8 cellular contexts compared by ENCODE assay signal in genomic region chr17:980406-981291, GRCh38. TPM values are rescaled to one million over a fixed set of nuclear protein-coding genes. Genes with fewer than 3 reads are reported as not detected.
DNase-seq lines count a peak whose midpoint lies in the region; ATAC-seq, FAIRE-seq and TF ChIP-seq lines count a peak whose summit lies in the region.

No MANE protein-coding gene starts in this region.

- no peak overlapping the region for H2BK120ac ChIP-seq in trophoblast cell (ENCODE audit: insufficient read depth, low read length, poor library complexity)

- TF ChIP-seq POLR2A in heart left ventricle (IDR thresholded peaks at IDR 0.05) (no peak), transverse colon (IDR thresholded peaks at IDR 0.05) (no peak)

- ATAC-seq in heart left ventricle: peak; percentile 56 to 83 (median 70)

- peak overlapping the region; percentile 51 for H2AK5ac ChIP-seq in trophoblast cell (ENCODE audit: low read length)

- peaks cover 18% of the 10 kb centered on the region for H3K79me2 ChIP-seq in trophoblast cell (ENCODE audit: control insufficient read depth, insufficient read depth, low read length, poor library complexity)

- intact Hi-C loops in heart left ventricle (cut with DNase I): loop anchor here in 9 of 10 donors (1.0 to 10.0 kb wide), 8 partner anchors 100 to 568 kb away; partner anchors contain the start of gene VPS53 (in 2 of the 9)
- intact Hi-C loops in transverse colon (cut with DNase I; ENCODE audit: low total_unique reads): loop anchor here (1.0 kb wide), 1 partner anchor 185 kb away; no protein-coding TSS in a partner anchor

- TF ChIP-seq EP300 in transverse colon (IDR thresholded peaks at IDR 0.05; ENCODE audit: low read depth): no peak

- no peak overlapping the region for H2BK5ac ChIP-seq in trophoblast cell (ENCODE audit: low read depth, low read length, poor library complexity)

- in situ Hi-C loops in transverse colon (cut with MboI; ENCODE audit: low pct_ligation_motif_present in 1 of 4, low pct_unique_long_range_greater_than_20kb in 1 of 4, low sequenced_read_pairs in 3 of 4): loop anchor here (10.0 kb wide), 2 partner anchors 186 to 196 kb away; partner anchors contain the start of genes GLOD4 (in 2 of the 4) and MRM3 (in 2 of the 4)

- H4K8ac ChIP-seq in trophoblast cell (ENCODE audit: low read depth, low read length): peak overlapping the region; percentile 59

- H3K9ac ChIP-seq in trophoblast cell (ENCODE audit: low read length): no peak overlapping the region

- peak overlapping the region; percentile 46 for H3K14ac ChIP-seq in trophoblast cell (ENCODE audit: low read length)

- H3K36me3 ChIP-seq in heart left ventricle (no peaks in the 10 kb centered on the region), trophoblast cell (ENCODE audit: control insufficient read depth in 1 of 2, insufficient read depth in 2 of 2, low read length in 2 of 2) (no peaks in the 10 kb centered on the region), transverse colon (no peaks in the 10 kb centered on the region)

- peak overlapping the region in 11 of 12 donors; percentile 45 to 91 (median 77) for H3K4me3 ChIP-seq in heart left ventricle
- H3K4me3 ChIP-seq in trophoblast cell (ENCODE audit: low read depth, low read length): no peak overlapping the region
- peak overlapping the region in 3 of 4 donors; percentile 56 to 84 (median 61) for H3K4me3 ChIP-seq in transverse colon

- H4K91ac ChIP-seq in trophoblast cell (ENCODE audit: low read depth, low read length): peak overlapping the region; percentile 15

- FAIRE-seq in GM19239 (lab: Jason Lieb, UNC): peak; percentile 95

- H4K12ac ChIP-seq in trophoblast cell (ENCODE audit: low read depth, low read length): peak overlapping the region; percentile 58

- H3K4me1 ChIP-seq in heart left ventricle (peaks cover 0 to 41% (median 21%) of the 10 kb centered on the region in 12 donors), trophoblast cell (ENCODE audit: control insufficient read depth in 1 of 2, insufficient read depth in 2 of 2, low read length in 2 of 2) (peaks cover 6 to 7% of the 10 kb centered on the region in 2 experiments), transverse colon (peaks cover 0 to 29% (median 18%) of the 10 kb centered on the region in 4 donors)

- H3K4me2 ChIP-seq in trophoblast cell (ENCODE audit: low read length): peak overlapping the region; percentile 79

- no peak overlapping the region for H3K23ac ChIP-seq in trophoblast cell (ENCODE audit: low read length)

- H3K4ac ChIP-seq in trophoblast cell (ENCODE audit: low read depth, low read length): peak overlapping the region; percentile 10

- H2BK12ac ChIP-seq in trophoblast cell (ENCODE audit: low read length): no peak overlapping the region

- H3K27me3 ChIP-seq in heart left ventricle (peaks cover 0 to 21% (median 0%) of the 10 kb centered on the region in 9 donors), trophoblast cell (ENCODE audit: insufficient read depth, low read length) (no peaks in the 10 kb centered on the region), transverse colon (peaks cover 32% of the 10 kb centered on the region)

- H3K18ac ChIP-seq in trophoblast cell (ENCODE audit: low read length): peak overlapping the region; percentile 11

- peak overlapping the region; percentile 79 for H2AFZ ChIP-seq in trophoblast cell (ENCODE audit: insufficient read depth, low read length, poor library complexity)

- 29 to 36% (median 31%) methylated on average over 43 of the region's 43 CpGs for WGBS in heart left ventricle, 4 donors
- WGBS in trophoblast cell (ENCODE audit: extremely low coverage, insufficient coverage, insufficient read length): no CpG with 5 or more reads among the region's 43 CpGs
- WGBS in transverse colon (ENCODE audit: low coverage in 1 of 2), 2 donors: 0 to 27% methylated on average over 12 to 42 of the region's 43 CpGs

- H3K27ac ChIP-seq in 22Rv1 (no peak overlapping the region), heart left ventricle (peak overlapping the region; percentile 57 to 95 (median 82)), trophoblast cell (ENCODE audit: low read depth, low read length) (peak overlapping the region; percentile 42), transverse colon (peak overlapping the region; percentile 79 to 91 (median 86))

- peaks cover 16% of the 10 kb centered on the region for H3K79me1 ChIP-seq in trophoblast cell (ENCODE audit: low read length)

- H3K9me3 ChIP-seq in heart left ventricle (no peaks in the 10 kb centered on the region), trophoblast cell (ENCODE audit: insufficient read depth, low read depth, low read length) (no peaks in the 10 kb centered on the region), transverse colon (no peaks in the 10 kb centered on the region)

- DNase-seq in GM19239 (ENCODE audit: insufficient read length, low spot score) (peak; percentile 74), NCI-H1092 treated with DMSO at 0.1 percent for 48 hours (lab: John Stamatoyannopoulos, UW) (peak; percentile 71), SW 1271 (lab: John Stamatoyannopoulos, UW) (peak; percentile 59 to 83), heart left ventricle (peak; percentile 71 to 83 (median 79)), trophoblast cell (peak; percentile 82 to 96), transverse colon (peak; percentile 81)
- peak; percentile 60 for DNase-seq in activated naive CD8-positive, alpha-beta T cell treated with anti-CD3 and anti-CD28 coated beads, Interleukin-2, amount 50 U/mL, for 16 hours (ENCODE audit: low read depth, low spot score)

- TF ChIP-seq CTCF in 22Rv1 (IDR thresholded peaks at IDR 0.05) (peak; percentile 79), heart left ventricle (IDR thresholded peaks at IDR 0.05) (peak; percentile 59 to 86 (median 76)), transverse colon (IDR thresholded peaks at IDR 0.05) (peak; percentile 64 to 90 (median 69))

RNA-seq across cellular contexts. Expression of gene NXN, which starts 1.1 kb away (rescaled TPM):
- 10 to 100 TPM in 8 of 9 donors, 1 to 10 TPM in 1; 8.9 to 20.3 (median 15.8) TPM for total RNA-seq in heart left ventricle
- 10 to 100 TPM in 1 of 2 donors, 1 to 10 TPM in 1; 8.6 to 14.1 TPM for polyA plus RNA-seq in heart left ventricle
- polyA plus RNA-seq in trophoblast cell (2013): 57.9 and 59.2 TPM in 2 replicates
- 100 to 1,000 TPM in 1 of 4 donors, 10 to 100 TPM in 3; 10.6 to 222 (median 13.8) TPM for total RNA-seq in transverse colon

RNA-seq across cellular contexts. Expression of gene TIMM22, which starts 16.3 kb away (rescaled TPM):
- 10 to 100 TPM; 12.5 to 20.4 (median 16.5) TPM for total RNA-seq in heart left ventricle
- 10 to 100 TPM; 16.0 to 19.8 TPM for polyA plus RNA-seq in heart left ventricle
- 10.6 and 10.9 TPM in 2 replicates for polyA plus RNA-seq in trophoblast cell (2013)
- 10 to 100 TPM; 10.5 to 17.6 (median 12.1) TPM for total RNA-seq in transverse colon
